20 cellular contexts compared by ENCODE assay signal in genomic region chr1:150441121-150441520, GRCh38.
"Had no signal": no experiment of that assay in that cellular context is flagged by ENCODE, and none has a peak within 500 bp of the region (broad histone marks: within the 10 kb centered on the region; RNA-seq: fewer than 3 reads in every experiment).

No MANE protein-coding gene starts in this region.

- H3K4me3 ChIP-seq: colonic mucosa, esophagus squamous epithelium, heart left ventricle, mucosa of descending colon, right atrium auricular region, sigmoid colon, skin epidermis, thoracic aorta, transverse colon had no signal

- H3K9me3 ChIP-seq: colonic mucosa, esophagus squamous epithelium, heart left ventricle, mucosa of descending colon, neutrophil, right atrium auricular region, sigmoid colon, thoracic aorta, transverse colon had no signal

- H3K36me3 ChIP-seq: colonic mucosa had no signal

- H3K27me3 ChIP-seq: colonic mucosa, esophagus squamous epithelium, foreskin keratinocyte, heart left ventricle, neutrophil, right atrium auricular region, sigmoid colon, transverse colon had no signal

- DNase-seq: colonic mucosa; dermis blood vessel endothelial cell; esophagus squamous epithelium; foreskin keratinocyte; heart left ventricle; hippocampal formation; left colon; mucosa of descending colon; naive thymus-derived CD8-positive, alpha-beta T cell; posterior cingulate gyrus; sigmoid colon; stimulated activated CD4-positive, alpha-beta T cell treated with anti-CD3 and anti-CD28 coated beads, Interleukin-2, amount 100 ng/mL, for 24 hours; stimulated activated CD4-positive, alpha-beta T cell treated with anti-CD3 and anti-CD28 coated beads, Interleukin-4, amount 100 ng/mL, for 4 hours; stimulated activated naive B cell treated with anti-CD40 and anti-IgM and Interleukin-4, amounts not matched to agents 10 μg/mL and 1 μg/mL and 100 μg/mL, for 72 hours; stimulated activated naive CD8-positive, alpha-beta T cell treated with anti-CD3 and anti-CD28 coated beads, Interleukin-15, amount 100 ng/mL, for 72 hours; transverse colon had no signal

- H3K9me3 Mint-ChIP-seq: naive thymus-derived CD8-positive, alpha-beta T cell; stimulated activated naive B cell treated with anti-CD40 and anti-IgM and Interleukin-4, amounts not matched to agents 10 μg/mL and 1 μg/mL and 100 μg/mL, for 72 hours; stimulated activated naive CD8-positive, alpha-beta T cell treated with anti-CD3 and anti-CD28 coated beads, Interleukin-15, amount 100 ng/mL, for 72 hours had no signal

- H3K27ac ChIP-seq: colonic mucosa, esophagus squamous epithelium, foreskin keratinocyte, heart left ventricle, neutrophil, right atrium auricular region, sigmoid colon, skin epidermis, thoracic aorta, transverse colon had no signal

- H3K4me1 ChIP-seq: colonic mucosa, esophagus squamous epithelium, foreskin keratinocyte, heart left ventricle, right atrium auricular region, transverse colon had no signal

- H3K27ac Mint-ChIP-seq: stimulated activated naive B cell treated with anti-CD40 and anti-IgM and Interleukin-4, amounts not matched to agents 10 μg/mL and 1 μg/mL and 100 μg/mL, for 72 hours had no signal

- H3K4me1 Mint-ChIP-seq: stimulated activated naive B cell treated with anti-CD40 and anti-IgM and Interleukin-4, amounts not matched to agents 10 μg/mL and 1 μg/mL and 100 μg/mL, for 72 hours had no signal

- H3K27me3 Mint-ChIP-seq: naive thymus-derived CD8-positive, alpha-beta T cell; stimulated activated naive B cell treated with anti-CD40 and anti-IgM and Interleukin-4, amounts not matched to agents 10 μg/mL and 1 μg/mL and 100 μg/mL, for 72 hours; stimulated activated naive CD8-positive, alpha-beta T cell treated with anti-CD3 and anti-CD28 coated beads, Interleukin-15, amount 100 ng/mL, for 72 hours had no signal

- H3K4me3 Mint-ChIP-seq: naive thymus-derived CD8-positive, alpha-beta T cell; stimulated activated naive B cell treated with anti-CD40 and anti-IgM and Interleukin-4, amounts not matched to agents 10 μg/mL and 1 μg/mL and 100 μg/mL, for 72 hours; stimulated activated naive CD8-positive, alpha-beta T cell treated with anti-CD3 and anti-CD28 coated beads, Interleukin-15, amount 100 ng/mL, for 72 hours had no signal
